Comparison of ENCODE assay signal across 8 cellular contexts in the genomic region with DNA sequence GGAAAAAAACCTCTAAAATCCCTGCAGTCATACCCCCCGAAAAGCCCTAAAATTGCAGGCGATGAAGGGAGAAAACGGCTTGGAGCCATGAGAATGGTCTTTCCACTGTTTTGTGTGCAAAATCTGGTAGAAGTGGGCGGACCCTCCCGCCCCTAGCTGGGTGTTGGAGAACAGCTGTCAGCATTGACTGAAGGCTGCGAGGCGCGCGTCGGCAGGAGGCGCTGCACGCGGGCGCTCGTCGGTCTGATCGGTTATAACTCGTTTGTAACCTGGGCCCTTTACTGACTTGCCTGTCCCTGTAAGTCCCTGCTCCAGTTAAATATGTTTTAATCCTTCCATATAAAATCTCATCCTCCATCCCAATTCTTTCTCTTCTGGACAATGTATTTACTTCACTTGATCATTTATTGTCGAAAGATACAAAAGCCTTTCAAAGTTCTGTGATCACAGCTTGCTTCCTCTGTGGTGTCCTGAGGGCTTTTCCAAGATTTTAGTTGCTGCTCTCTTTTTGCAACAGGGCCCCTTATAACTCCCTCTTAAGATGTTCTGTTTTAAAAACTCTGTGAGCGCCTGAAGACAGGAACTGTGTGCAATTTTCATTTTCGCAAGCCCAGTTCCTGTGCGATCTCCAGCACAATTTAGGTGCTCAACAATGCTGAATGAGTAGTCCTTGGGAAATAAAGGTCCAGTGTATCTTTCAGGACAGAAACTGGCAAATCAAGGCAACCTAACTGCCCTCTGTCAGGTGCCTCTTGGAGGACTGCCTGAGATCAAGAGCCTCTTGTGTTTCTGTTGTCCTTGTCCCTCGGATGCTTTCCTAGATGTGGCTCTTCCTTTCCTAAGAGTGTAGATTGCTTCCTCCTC. TPM values are rescaled to one million over a fixed set of nuclear protein-coding genes. Genes with fewer than 3 reads are reported as not detected.
DNase-seq lines count a peak whose midpoint lies in the region; ATAC-seq and TF ChIP-seq lines count a peak whose summit lies in the region.

No MANE protein-coding gene starts in this region.

- TF ChIP-seq CTCF in GM13976 (IDR thresholded peaks at IDR 0.05; ENCODE audit: borderline replicate concordance, control extremely low read depth, extremely low read depth, insufficient read depth, missing control alignments) (peak; percentile 93), kidney epithelial cell (IDR thresholded peaks at IDR 0.05; ENCODE audit: insufficient read depth, low read length, poor library complexity, severe bottlenecking) (peak; percentile 95)

- peak overlapping the region; percentile 93 for H3K4me3 ChIP-seq in kidney epithelial cell (ENCODE audit: low read depth, low read length)

- no peaks in the 10 kb centered on the region for H3K27me3 ChIP-seq in kidney epithelial cell (ENCODE audit: control insufficient read depth, insufficient read depth, low read length)

- DNase-seq in GM13976 (ENCODE audit: low spot score) (peak; percentile 79), NCI-H345 (lab: John Stamatoyannopoulos, UW) (peak; percentile 86), cerebellar cortex (ENCODE audit: low spot score) (peak; percentile 81), kidney epithelial cell (ENCODE audit: low read depth) (no peak), GM19240 (ENCODE audit: insufficient read length, low spot score) (no peak)
- DNase-seq in activated CD4-positive, CD25-positive, alpha-beta regulatory T cell treated with anti-CD3 and anti-CD28 coated beads, Interleukin-2, amount 50 U/mL, for 16 hours (ENCODE audit: low read depth, low spot score), result peak; percentile 69
- DNase-seq in stimulated activated CD4-positive, alpha-beta T cell treated with anti-CD3 and anti-CD28 coated beads, Interleukin-15, amount 100 ng/mL, for 48 hours (ENCODE audit: low read depth in 2 of 2), result peak; percentile 75 to 81

- H3K36me3 ChIP-seq in kidney epithelial cell (ENCODE audit: control insufficient read depth, insufficient read depth, low read length), result no peaks in the 10 kb centered on the region

- ATAC-seq in HG03135 (IDR thresholded peaks at IDR 0.05; ENCODE audit: unreplicated experiment), result peak; percentile 41

- in situ Hi-C loops in GM13976 (cut with MboI; ENCODE audit: low sequenced_read_pairs, unreplicated experiment), result loop anchor here (10.0 kb wide), 1 partner anchor 121 kb away; no protein-coding TSS in a partner anchor

RNA-seq across cellular contexts. Expression of gene HNRNPLL, which starts 0.9 kb away (rescaled TPM):
- 29.7 and 39.2 TPM in 2 replicates for total RNA-seq in kidney epithelial cell

Comparison
In these comparisons a context has a peak if more than half of its experiments do, and no peak if none do; other contexts are left out.
1. DNase-seq: peak in GM13976 (single experiment), NCI-H345 (single experiment), activated CD4-positive, CD25-positive, alpha-beta regulatory T cell treated with anti-CD3 and anti-CD28 coated beads, Interleukin-2, amount 50 U/mL, for 16 hours (single experiment), cerebellar cortex (single experiment) and stimulated activated CD4-positive, alpha-beta T cell treated with anti-CD3 and anti-CD28 coated beads, Interleukin-15, amount 100 ng/mL, for 48 hours (2 of 2); none in kidney epithelial cell (single experiment) and GM19240 (single experiment).